Comparison of ENCODE assay signal across 8 cellular contexts in genomic region chr20:2653511-2654383, GRCh38. TPM values are rescaled to one million over a fixed set of nuclear protein-coding genes. Genes with fewer than 3 reads are reported as not detected.
A peak's percentile ranks its signal among the peaks of the same experiment; 100 is the strongest.
DNase-seq lines count a peak whose midpoint lies in the region; ATAC-seq, FAIRE-seq and TF ChIP-seq lines count a peak whose summit lies in the region.

No MANE protein-coding gene starts in this region.

- H3K36me3 ChIP-seq in CD8-positive, alpha-beta memory T cell (ENCODE audit: insufficient read depth, low read length): peaks cover 49% of the 10 kb centered on the region
- H3K36me3 ChIP-seq in PC-9 (ENCODE audit: low read depth) (peaks cover 49% of the 10 kb centered on the region), pancreas (peaks cover 7 to 43% (median 21%) of the 10 kb centered on the region in 3 donors)

- 31 to 33% methylated on average over 24 of the region's 24 CpGs for WGBS in pancreas, 2 donors

- peaks cover 18 to 57% (median 21%) of the 10 kb centered on the region in 3 donors for H3K36me3 Mint-ChIP-seq in CD8-positive, alpha-beta memory T cell

- no peak for FAIRE-seq in pancreas (lab: Jason Lieb, UNC)

- no peaks in the 10 kb centered on the region for H3K9me2 ChIP-seq in PC-9 (ENCODE audit: insufficient read depth)

- H3K9me3 ChIP-seq in CD8-positive, alpha-beta memory T cell (ENCODE audit: low read length): no peaks in the 10 kb centered on the region
- H3K9me3 ChIP-seq in PC-9 (ENCODE audit: insufficient read depth, low read depth) (no peaks in the 10 kb centered on the region), pancreas (no peaks in the 10 kb centered on the region)

- peak overlapping the region; percentile 99 for H3K4me2 ChIP-seq in PC-9

- no TSS peak for BruUV-seq in PC-9 (replicated peaks; lab: Mats Ljungman, UMichigan)

- peaks cover 0 to 3% of the 10 kb centered on the region in 2 donors for H3K27me3 Mint-ChIP-seq in CD8-positive, alpha-beta memory T cell

- H3K27ac Mint-ChIP-seq in CD8-positive, alpha-beta memory T cell: peak overlapping the region; percentile 76 to 94 (median 85)

- H4K20me1 ChIP-seq in PC-9 (ENCODE audit: insufficient read depth): peaks cover 52% of the 10 kb centered on the region

- ATAC-seq in pancreas (no peak), HG03196 (IDR thresholded peaks at IDR 0.05; ENCODE audit: unreplicated experiment) (no peak), GM19455 (IDR thresholded peaks at IDR 0.05; ENCODE audit: unreplicated experiment) (no peak), HG03520 (IDR thresholded peaks at IDR 0.05; ENCODE audit: unreplicated experiment) (no peak)

- H3K27ac ChIP-seq in CD8-positive, alpha-beta memory T cell (ENCODE audit: low read depth, low read length): peak overlapping the region; percentile 81
- H3K27ac ChIP-seq in PC-9 (peak overlapping the region; percentile 36), pancreas (peak overlapping the region in 1 of 4 donors; percentile 80)

- H2AFZ ChIP-seq in PC-9: no peak overlapping the region

- H3K9me3 Mint-ChIP-seq in CD8-positive, alpha-beta memory T cell: no peaks in the 10 kb centered on the region

- H3K4me3 ChIP-seq in CD8-positive, alpha-beta memory T cell (ENCODE audit: low read length): peak overlapping the region; percentile 96
- H3K4me3 ChIP-seq in PC-9: peak overlapping the region; percentile 94
- peak overlapping the region; percentile 92 for H3K4me3 ChIP-seq in epithelial cell of esophagus (ENCODE audit: low read length)
- H3K4me3 ChIP-seq in pancreas: peak overlapping the region; percentile 91 to 98 (median 96)

- H3K4me3 Mint-ChIP-seq in CD8-positive, alpha-beta memory T cell: peak overlapping the region; percentile 87 to 94 (median 90)

- POLR2A ChIA-PET in CD8-positive, alpha-beta memory T cell (lab: Charles Lee): interaction anchor here (0.8 to 5.0 kb wide), 4 partner anchors 10 to 219 kb away, joined by 3 to 70 read pairs (median 13); partner anchors contain the start of genes IDH3B and SNRPB
- POLR2A ChIA-PET in PC-9 (lab: Charles Lee; ENCODE audit: unreplicated experiment): interaction anchor here (1.1 kb wide), 1 partner anchor 10 kb away, joined by 5 read pairs; the partner anchor contains the start of gene IDH3B

- no peaks in the 10 kb centered on the region for H3K27me3 ChIP-seq in CD8-positive, alpha-beta memory T cell (ENCODE audit: insufficient read depth, low read length, poor library complexity, severe bottlenecking)
- H3K27me3 ChIP-seq in PC-9 (ENCODE audit: insufficient read depth, low read depth) (no peaks in the 10 kb centered on the region), pancreas (no peaks in the 10 kb centered on the region)

- intact Hi-C loops in PC-9 (cut with micrococcal nuclease; ENCODE audit: unreplicated experiment): no loop called here
- intact Hi-C loops in pancreas (cut with DNase I): no loop called here

- peaks cover 64% of the 10 kb centered on the region for H3F3A ChIP-seq in PC-9 (ENCODE audit: insufficient read depth, low read depth)

- TF ChIP-seq CTCF in PC-9 (conservative IDR thresholded peaks at IDR 0.05) (no peak), epithelial cell of esophagus (IDR thresholded peaks at IDR 0.05; ENCODE audit: insufficient read depth, low read depth, low read length, missing control alignments) (no peak), pancreas (IDR thresholded peaks at IDR 0.05) (no peak)

- peaks cover 28 to 46% (median 30%) of the 10 kb centered on the region in 3 donors for H3K4me1 Mint-ChIP-seq in CD8-positive, alpha-beta memory T cell

- peaks cover 66% of the 10 kb centered on the region for H3K79me2 ChIP-seq in PC-9 (ENCODE audit: low read depth)

- peaks cover 28% of the 10 kb centered on the region for H3K4me1 ChIP-seq in CD8-positive, alpha-beta memory T cell (ENCODE audit: insufficient read depth, low read length)
- H3K4me1 ChIP-seq in PC-9 (replicated peaks; ENCODE audit: insufficient read depth) (peaks cover 22% of the 10 kb centered on the region), pancreas (peaks cover 5 to 16% (median 7%) of the 10 kb centered on the region in 3 donors)

- DNase-seq in CD8-positive, alpha-beta memory T cell: no peak
- no peak for DNase-seq in PC-9
- DNase-seq in epithelial cell of esophagus (ENCODE audit: low read depth): no peak
- no peak for DNase-seq in pancreas
- no peak for DNase-seq in NCI-H774 (lab: John Stamatoyannopoulos, UW)

- CTCF ChIA-PET in CD8-positive, alpha-beta memory T cell (lab: Charles Lee): interaction anchor here (0.6 to 2.7 kb wide), 4 partner anchors 10 to 186 kb away, joined by 3 to 21 read pairs (median 3); partner anchors contain the start of gene IDH3B
- CTCF ChIA-PET in PC-9 (lab: Charles Lee): no interaction called here

RNA-seq across cellular contexts. Expression of gene NOP56, which starts 1.3 kb away (rescaled TPM):
- 100 to 1,000 TPM; 888 to 920 TPM for total RNA-seq in CD8-positive, alpha-beta memory T cell
- 106 TPM for polyA plus RNA-seq in CD8-positive, alpha-beta memory T cell
- 194 and 210 TPM in 2 replicates for total RNA-seq in PC-9 (2021)
- 10 to 100 TPM; 36.2 to 83.1 (median 60.1) TPM for total RNA-seq in pancreas
- polyA plus RNA-seq in pancreas: 100 to 1,000 TPM; 124 to 204 TPM

RNA-seq across cellular contexts. Expression of gene IDH3B, which starts 10.3 kb away (rescaled TPM):
- total RNA-seq in CD8-positive, alpha-beta memory T cell: 100 to 1,000 TPM; 138 to 145 TPM
- polyA plus RNA-seq in CD8-positive, alpha-beta memory T cell: 107 TPM
- total RNA-seq in PC-9 (2021) (130 and 144 TPM in 2 replicates), pancreas (10 to 100 TPM; 27.3 to 41.3 (median 31.3) TPM)
- 10 to 100 TPM; 51.2 to 83.3 TPM for polyA plus RNA-seq in pancreas

RNA-seq across cellular contexts. Expression of gene EBF4, which starts 38.8 kb away (rescaled TPM):
- total RNA-seq in CD8-positive, alpha-beta memory T cell: under 1 TPM; 0.66 to 0.92 TPM
- 2.0 TPM for polyA plus RNA-seq in CD8-positive, alpha-beta memory T cell
- total RNA-seq in PC-9 (2021) (4.9 and 5.1 TPM in 2 replicates), pancreas (10 to 100 TPM in 2 of 6 donors, 1 to 10 TPM in 4; 6.8 to 16.4 (median 8.1) TPM)
- 10 to 100 TPM; 22.9 to 25.3 TPM for polyA plus RNA-seq in pancreas
